ENCODE assay signal across 27 cellular contexts in genomic region chr9:137056739-137057407, GRCh38. TPM values are rescaled to one million over a fixed set of nuclear protein-coding genes. Genes with fewer than 3 reads are reported as not detected.
A peak's percentile ranks its signal among the peaks of the same experiment; 100 is the strongest.
DNase-seq lines count a peak whose midpoint lies in the region; ATAC-seq, FAIRE-seq and TF ChIP-seq lines count a peak whose summit lies in the region.
"Had no signal": no experiment of that assay in that cellular context is flagged by ENCODE, and none has a peak within 500 bp of the region (broad histone marks: within the 10 kb centered on the region; RNA-seq: fewer than 3 reads in every experiment).

No MANE protein-coding gene starts in this region.

- H3K4me1 ChIP-seq in HepG2 (ENCODE audit: insufficient read depth, low read length): peaks cover 57% of the 10 kb centered on the region
- peaks cover 2 to 27% (median 11%) of the 10 kb centered on the region in 4 donors for H3K4me1 ChIP-seq in right lobe of liver
- peaks cover 12 to 48% (median 28%) of the 10 kb centered on the region in 6 donors for H3K4me1 ChIP-seq in spleen
- peaks cover 31 to 56% (median 55%) of the 10 kb centered on the region in 4 donors for H3K4me1 ChIP-seq in esophagus muscularis mucosa

- H4K20me1 ChIP-seq in HepG2 (ENCODE audit: insufficient read depth, low read length): no peaks in the 10 kb centered on the region

- H3K9me3 ChIP-seq in HepG2 (ENCODE audit: low read length): no peaks in the 10 kb centered on the region
- H3K9me3 ChIP-seq in right lobe of liver: no peaks in the 10 kb centered on the region
- no peaks in the 10 kb centered on the region for H3K9me3 ChIP-seq in spleen
- H3K9me3 ChIP-seq in esophagus muscularis mucosa: no peaks in the 10 kb centered on the region
- H3K9me3 ChIP-seq: body of pancreas, right atrium auricular region, upper lobe of right lung had no signal

- no peak for ATAC-seq in HepG2
- ATAC-seq in right lobe of liver: no peak
- peak; percentile 25 for ATAC-seq in left colon
- no peak for ATAC-seq in activated T-cell treated with anti-CD3 and anti-CD28 coated beads, Interleukin-2, amount 50 U/mL, for 72 hours (replicated peaks in 1 of 2)
- ATAC-seq: activated CD8-positive, alpha-beta memory T cell treated with anti-CD3 and anti-CD28 coated beads, Interleukin-2, amount 10 ng/mL, durations not matched to agents 7 days and 5 days; body of pancreas; HCT116; naive thymus-derived CD8-positive, alpha-beta T cell; stimulated activated effector memory CD8-positive, alpha-beta T cell treated with anti-CD3 and anti-CD28 coated beads, Interleukin-12 subunit alpha, Interleukin-12 subunit beta, amount 100 ng/mL, for 72 hours; upper lobe of right lung had no signal

- 46% methylated on average over 14 of the region's 17 CpGs for WGBS in HepG2 (ENCODE audit: low lambda C conversion rate)
- WGBS in right lobe of liver (ENCODE audit: insufficient coverage, low coverage, low lambda C conversion rate, missing lambda C conversion rate): 37% methylated on average over 10 of the region's 17 CpGs
- WGBS in spleen, 5 donors: 80 to 94% (median 89%) methylated on average over 17 of the region's 17 CpGs
- WGBS in esophagus muscularis mucosa: 71% methylated on average over 17 of the region's 17 CpGs

- POLR2A ChIA-PET in HepG2 (lab: Yijun Ruan, JAX): interaction anchor here (1.3 to 4.4 kb wide), 4 partner anchors 10 to 30 kb away, joined by 3 to 55 read pairs (median 21); partner anchors contain the start of genes MAN1B1 and SAPCD2

- no peak overlapping the region for H3K27ac ChIP-seq in HepG2 (ENCODE audit: extremely low read length, insufficient read depth, low read length)
- no peak overlapping the region for H3K27ac ChIP-seq in right lobe of liver
- no peak overlapping the region for H3K27ac ChIP-seq in spleen
- no peak overlapping the region for H3K27ac ChIP-seq in esophagus muscularis mucosa (replicated peaks in 1 of 4)
- H3K27ac ChIP-seq: upper lobe of right lung had no signal

- H3K27me3 Mint-ChIP-seq in activated T-cell treated with anti-CD3 and anti-CD28 coated beads, Interleukin-2, amount 50 U/mL, for 72 hours (ENCODE audit: low read depth): no peaks in the 10 kb centered on the region

- no peaks in the 10 kb centered on the region for H3K4me1 Mint-ChIP-seq in activated T-cell treated with anti-CD3 and anti-CD28 coated beads, Interleukin-2, amount 50 U/mL, for 72 hours (ENCODE audit: low read depth)
- H3K4me1 Mint-ChIP-seq: naive thymus-derived CD8-positive, alpha-beta T cell; stimulated activated effector memory CD8-positive, alpha-beta T cell treated with anti-CD3 and anti-CD28 coated beads, Interleukin-12 subunit alpha, Interleukin-12 subunit beta, amount 100 ng/mL, for 72 hours had no signal

- intact Hi-C loops in HepG2 (cut with micrococcal nuclease; ENCODE audit: unreplicated experiment): no loop called here
- intact Hi-C loops in right lobe of liver (cut with DNase I): no loop called here
- intact Hi-C loops in left colon (cut with DNase I, micrococcal nuclease): no loop called here
- intact Hi-C loops in spleen (cut with DNase I; ENCODE audit: low total_unique reads): no loop called here
- intact Hi-C loops in esophagus muscularis mucosa (cut with DNase I): no loop called here

- H2AFZ ChIP-seq in HepG2 (ENCODE audit: low read length): no peak overlapping the region

- TF ChIP-seq POLR2A in HepG2 (IDR thresholded peaks at IDR 0.05; ENCODE audit: insufficient read depth in 1 of 2, low read depth in 2 of 2, low read length in 2 of 2) (no peak), right lobe of liver (IDR thresholded peaks at IDR 0.05) (no peak), spleen (IDR thresholded peaks at IDR 0.05) (no peak), esophagus muscularis mucosa (IDR thresholded peaks at IDR 0.05; ENCODE audit: low read depth) (no peak)

- TF ChIP-seq EP300 in HepG2 (IDR thresholded peaks at IDR 0.05; ENCODE audit: low read depth in 2 of 2, low read length in 2 of 2): no peak
- no peak for TF ChIP-seq EP300 in HepG2 (CRISPR knock-in tag; IDR thresholded peaks at IDR 0.05; ENCODE audit: borderline replicate concordance)
- TF ChIP-seq EP300 in esophagus muscularis mucosa (IDR thresholded peaks at IDR 0.05): no peak

- no peaks in the 10 kb centered on the region for H3K9me3 Mint-ChIP-seq in activated T-cell treated with anti-CD3 and anti-CD28 coated beads, Interleukin-2, amount 50 U/mL, for 72 hours
- H3K9me3 Mint-ChIP-seq: naive thymus-derived CD8-positive, alpha-beta T cell; stimulated activated effector memory CD8-positive, alpha-beta T cell treated with anti-CD3 and anti-CD28 coated beads, Interleukin-12 subunit alpha, Interleukin-12 subunit beta, amount 100 ng/mL, for 72 hours had no signal

- H3K9ac ChIP-seq in HepG2 (ENCODE audit: insufficient read depth, low read depth, low read length): no peak overlapping the region

- H3K4me3 ChIP-seq in HepG2 (replicated peaks in 1 of 3; ENCODE audit: insufficient read depth in 1 of 3, low read depth in 2 of 3, low read length in 3 of 3) (peak overlapping the region in 1 of 3 experiments; percentile 27; a peak in 2 of 6 replicates), right lobe of liver (no peak overlapping the region), spleen (no peak overlapping the region), esophagus muscularis mucosa (no peak overlapping the region)
- H3K4me3 ChIP-seq: body of pancreas, right atrium auricular region, upper lobe of right lung had no signal

- no peaks in the 10 kb centered on the region for H3K36me3 Mint-ChIP-seq in activated T-cell treated with anti-CD3 and anti-CD28 coated beads, Interleukin-2, amount 50 U/mL, for 72 hours (ENCODE audit: insufficient read depth in 2 of 2)
- H3K36me3 Mint-ChIP-seq: activated CD8-positive, alpha-beta memory T cell treated with anti-CD3 and anti-CD28 coated beads, Interleukin-2, amount 10 ng/mL, durations not matched to agents 7 days and 5 days; naive thymus-derived CD8-positive, alpha-beta T cell; stimulated activated effector memory CD8-positive, alpha-beta T cell treated with anti-CD3 and anti-CD28 coated beads, Interleukin-12 subunit alpha, Interleukin-12 subunit beta, amount 100 ng/mL, for 72 hours had no signal

- H3K79me2 ChIP-seq in HepG2 (ENCODE audit: insufficient read depth, low read length): peaks cover 9% of the 10 kb centered on the region

- H3K36me3 ChIP-seq in HepG2 (replicated peaks in 1 of 2; ENCODE audit: control insufficient read depth in 1 of 2, insufficient read depth in 2 of 2, low read length in 2 of 2) (no peaks in the 10 kb centered on the region), right lobe of liver (no peaks in the 10 kb centered on the region), spleen (no peaks in the 10 kb centered on the region), esophagus muscularis mucosa (no peaks in the 10 kb centered on the region)
- H3K36me3 ChIP-seq: right atrium auricular region, upper lobe of right lung had no signal

- H3K4me2 ChIP-seq in HepG2 (ENCODE audit: low read depth, low read length): peak overlapping the region; percentile 38; the same call in 1 of the 2 replicates

- CTCF ChIA-PET in HepG2 (lab: Yijun Ruan, JAX; ENCODE audit: low intra/inter-chr PET ratio, low total read pairs): no interaction called here

- H3K27me3 ChIP-seq in HepG2 (ENCODE audit: control insufficient read depth in 1 of 2, insufficient read depth in 2 of 2, low read length in 2 of 2): no peaks in the 10 kb centered on the region; a peak in 2 of 5 replicates
- no peaks in the 10 kb centered on the region for H3K27me3 ChIP-seq in right lobe of liver
- H3K27me3 ChIP-seq in spleen (replicated peaks in 1 of 7): peaks cover 5 to 36% (median 28%) of the 10 kb centered on the region in 7 donors
- H3K27me3 ChIP-seq in esophagus muscularis mucosa: peaks cover 7 to 26% (median 18%) of the 10 kb centered on the region in 4 donors
- H3K27me3 ChIP-seq: body of pancreas had no signal

- no peak for FAIRE-seq in HepG2 (lab: Jason Lieb, UNC)
- FAIRE-seq: GM12891, islet of Langerhans had no signal

- TF ChIP-seq CTCF in HepG2 (CRISPR knock-in tag; IDR thresholded peaks at IDR 0.05): no peak
- no peak for TF ChIP-seq CTCF in right lobe of liver (IDR thresholded peaks at IDR 0.05)
- TF ChIP-seq CTCF in spleen (IDR thresholded peaks at IDR 0.05 in 8 of 11, conservative IDR thresholded peaks at IDR 0.05 in 3 of 11): no peak
- no peak for TF ChIP-seq CTCF in esophagus muscularis mucosa (IDR thresholded peaks at IDR 0.05)

- H3K27ac Mint-ChIP-seq in activated T-cell treated with anti-CD3 and anti-CD28 coated beads, Interleukin-2, amount 50 U/mL, for 72 hours: no peak overlapping the region
- H3K27ac Mint-ChIP-seq: activated CD8-positive, alpha-beta memory T cell treated with anti-CD3 and anti-CD28 coated beads, Interleukin-2, amount 10 ng/mL, durations not matched to agents 7 days and 5 days; naive thymus-derived CD8-positive, alpha-beta T cell; stimulated activated effector memory CD8-positive, alpha-beta T cell treated with anti-CD3 and anti-CD28 coated beads, Interleukin-12 subunit alpha, Interleukin-12 subunit beta, amount 100 ng/mL, for 72 hours had no signal

- BruUV-seq in HepG2 (replicated peaks; lab: Mats Ljungman, UMichigan): no TSS peak

- peak; percentile 49 for DNase-seq in HepG2 (ENCODE audit: low spot score)
- no peak for DNase-seq in right lobe of liver
- DNase-seq in NCI-H345 treated with DMSO at 0.1 percent for 48 hours (lab: John Stamatoyannopoulos, UW; ENCODE audit: unreplicated experiment): peak; percentile 74
- DNase-seq in left colon: peak in 1 of 2 donors; percentile 51
- no peak for DNase-seq in spleen
- no peak for DNase-seq in activated T-cell treated with anti-CD3 and anti-CD28 coated beads, Interleukin-2, amount 50 U/mL, for 72 hours
- DNase-seq in esophagus muscularis mucosa (ENCODE audit: extremely low spot score): no peak
- DNase-seq: activated CD4-positive, CD25-positive, alpha-beta regulatory T cell; activated CD8-positive, alpha-beta memory T cell treated with anti-CD3 and anti-CD28 coated beads, Interleukin-2, amount 10 ng/mL, durations not matched to agents 7 days and 5 days; activated naive CD4-positive, alpha-beta T cell treated with Interleukin-2 at 50 U/mL for 16 hours; body of pancreas; C1 segment of cervical spinal cord; Calu3; EL; KG1; left ventricle myocardium superior; naive thymus-derived CD8-positive, alpha-beta T cell; stimulated activated CD4-positive, alpha-beta T cell treated with anti-CD3 and anti-CD28 coated beads, Interleukin-12 subunit alpha, Interleukin-12 subunit beta, amount 100 ng/mL, for 4 hours; stimulated activated CD4-positive, alpha-beta T cell treated with anti-CD3 and anti-CD28 coated beads, Interleukin-4, amount 100 ng/mL, for 24 hours; T-helper 1 cell; upper lobe of right lung had no signal

- no peak for TF ChIP-seq RAD21 in HepG2 (CRISPR knock-in tag; IDR thresholded peaks at IDR 0.05)

- in situ Hi-C loops in HepG2 (cut with HindIII; ENCODE audit: extremely low pct_ligation_motif_present, low pct_unique_long_range_greater_than_20kb): no loop called here

- no peak overlapping the region for H3K4me3 Mint-ChIP-seq in activated T-cell treated with anti-CD3 and anti-CD28 coated beads, Interleukin-2, amount 50 U/mL, for 72 hours
- H3K4me3 Mint-ChIP-seq: activated CD8-positive, alpha-beta memory T cell treated with anti-CD3 and anti-CD28 coated beads, Interleukin-2, amount 10 ng/mL, durations not matched to agents 7 days and 5 days; stimulated activated effector memory CD8-positive, alpha-beta T cell treated with anti-CD3 and anti-CD28 coated beads, Interleukin-12 subunit alpha, Interleukin-12 subunit beta, amount 100 ng/mL, for 72 hours had no signal

RNA-seq across cellular contexts. Expression of gene ENTPD2, which starts 3.0 kb away (rescaled TPM):
- total RNA-seq in HepG2 (2016; rRNA removed; fragmentation: Illumina TruSeq; extraction: Trizol) (0.87 and 0.95 TPM in 2 replicates), right lobe of liver (1 to 10 TPM in 2 of 6 experiments, under 1 TPM in 4; 0.50 to 2.1 (median 0.80) TPM), left colon (10 to 100 TPM; 25.0 to 26.3 TPM), spleen (under 1 TPM in 2 of 7 donors, not detected in 5; 0.32 to 0.40 TPM), esophagus muscularis mucosa (1 to 10 TPM in 2 of 4 donors, under 1 TPM in 2; 0.42 to 1.2 (median 1.0) TPM)
- 0.61 and 0.88 TPM in 2 replicates for total RNA-seq in HepG2 (2016; cell fraction: cytosol; rRNA removed; fragmentation: Illumina TruSeq; extraction: Trizol; ENCODE audit: low read depth)
- 0.74 and 0.82 TPM in 2 replicates for total RNA-seq in HepG2 (2016; cell fraction: insoluble cytoplasmic fraction; rRNA removed; fragmentation: Illumina TruSeq; extraction: Trizol)
- total RNA-seq in HepG2 (2016; cell fraction: membrane; rRNA removed; fragmentation: Illumina TruSeq; extraction: Trizol): 0.69 and 0.71 TPM in 2 replicates
- 3.4 and 3.6 TPM in 2 replicates for total RNA-seq in HepG2 (2016; cell fraction: nucleus; rRNA removed; fragmentation: Illumina TruSeq; extraction: Trizol)
- polyA plus RNA-seq in HepG2 (2011; rRNA removed) (3.2 and 4.1 TPM in 2 replicates), spleen (under 1 TPM in 2 of 3 donors, not detected in 1; 0.11 to 0.58 TPM)
- polyA plus RNA-seq in HepG2 (2011; cell fraction: cytosol; rRNA removed): 2.1 and 3.2 TPM in 2 replicates
- polyA plus RNA-seq in HepG2 (2011; cell fraction: nucleus; rRNA removed): 41.8 and 49.4 TPM in 2 replicates
- polyA plus RNA-seq in HepG2 (2012): 21.3 and 23.9 TPM in 2 replicates
- 1.5 and 1.8 TPM in 2 replicates for polyA plus RNA-seq in HepG2 (2016; cell fraction: cytosol; fragmentation: Illumina TruSeq; extraction: Trizol; ENCODE audit: low read depth)
- 2.3 and 2.8 TPM in 2 replicates for polyA plus RNA-seq in HepG2 (2016; cell fraction: insoluble cytoplasmic fraction; fragmentation: Illumina TruSeq; extraction: Trizol; ENCODE audit: low read depth)
- 2.2 and 2.6 TPM in 2 replicates for polyA plus RNA-seq in HepG2 (2016; cell fraction: membrane; fragmentation: Illumina TruSeq; extraction: Trizol; ENCODE audit: low read depth)
- 12.9 and 17.3 TPM in 2 replicates for polyA plus RNA-seq in HepG2 (2016; cell fraction: nucleus; fragmentation: Illumina TruSeq; extraction: Trizol; ENCODE audit: insufficient read depth, low read depth)
- polyA minus RNA-seq in HepG2 (2011; rRNA and poly(A)+ RNA removed; ENCODE audit: low replicate concordance): 8.8 TPM in 1 of 2 replicates, not detected in the other
- 9.0 and 9.2 TPM in 2 replicates for polyA minus RNA-seq in HepG2 (2011; cell fraction: cytosol; rRNA and poly(A)+ RNA removed)
- 5.5 and 6.4 TPM in 2 replicates for polyA minus RNA-seq in HepG2 (2011; cell fraction: nucleus; rRNA and poly(A)+ RNA removed)
- under 1 TPM; 0.28 to 0.48 TPM for total RNA-seq in activated T-cell treated with anti-CD3 and anti-CD28 coated beads, Interleukin-2, amount 50 U/mL, for 72 hours
- total RNA-seq: activated CD8-positive, alpha-beta memory T cell treated with anti-CD3 and anti-CD28 coated beads, Interleukin-2, amount 10 ng/mL, durations not matched to agents 7 days and 5 days; naive thymus-derived CD8-positive, alpha-beta T cell; subcutaneous adipose tissue had no signal
- polyA plus RNA-seq: naive thymus-derived CD8-positive, alpha-beta T cell had no signal

RNA-seq across cellular contexts. Expression of gene NPDC1, which starts 10.9 kb away (rescaled TPM):
- total RNA-seq in HepG2 (2016; rRNA removed; fragmentation: Illumina TruSeq; extraction: Trizol) (0.63 and 0.84 TPM in 2 replicates), right lobe of liver (10 to 100 TPM in 5 of 6 experiments, 1 to 10 TPM in 1; 9.3 to 14.9 (median 12.2) TPM), left colon (100 to 1,000 TPM; 170 to 204 TPM), spleen (100 to 1,000 TPM in 5 of 7 donors, 10 to 100 TPM in 2; 86.3 to 197 (median 111) TPM), esophagus muscularis mucosa (100 to 1,000 TPM in 2 of 4 donors, 10 to 100 TPM in 2; 45.3 to 119 (median 91.5) TPM)
- 1.2 TPM in 1 of 2 replicates, not detected in the other for total RNA-seq in HepG2 (2016; cell fraction: cytosol; rRNA removed; fragmentation: Illumina TruSeq; extraction: Trizol; ENCODE audit: low read depth)
- total RNA-seq in HepG2 (2016; cell fraction: insoluble cytoplasmic fraction; rRNA removed; fragmentation: Illumina TruSeq; extraction: Trizol): 0.65 and 1.7 TPM in 2 replicates
- total RNA-seq in HepG2 (2016; cell fraction: membrane; rRNA removed; fragmentation: Illumina TruSeq; extraction: Trizol): 0.59 and 0.79 TPM in 2 replicates
- total RNA-seq in HepG2 (2016; cell fraction: nucleus; rRNA removed; fragmentation: Illumina TruSeq; extraction: Trizol): 2.7 and 4.8 TPM in 2 replicates
- polyA plus RNA-seq in HepG2 (2011; rRNA removed) (5.4 and 7.0 TPM in 2 replicates), spleen (100 to 1,000 TPM; 104 to 358 (median 256) TPM)
- polyA plus RNA-seq in HepG2 (2011; cell fraction: cytosol; rRNA removed): 1.7 and 3.4 TPM in 2 replicates
- polyA plus RNA-seq in HepG2 (2011; cell fraction: nucleus; rRNA removed): 93.3 and 114 TPM in 2 replicates
- 4.5 and 8.4 TPM in 2 replicates for polyA plus RNA-seq in HepG2 (2012)
- polyA plus RNA-seq in HepG2 (2016; cell fraction: cytosol; fragmentation: Illumina TruSeq; extraction: Trizol; ENCODE audit: low read depth): 1.00 and 1.1 TPM in 2 replicates
- polyA plus RNA-seq in HepG2 (2016; cell fraction: insoluble cytoplasmic fraction; fragmentation: Illumina TruSeq; extraction: Trizol; ENCODE audit: low read depth): 0.67 and 1.8 TPM in 2 replicates
- 1.1 and 1.5 TPM in 2 replicates for polyA plus RNA-seq in HepG2 (2016; cell fraction: membrane; fragmentation: Illumina TruSeq; extraction: Trizol; ENCODE audit: low read depth)
- 9.8 and 12.2 TPM in 2 replicates for polyA plus RNA-seq in HepG2 (2016; cell fraction: nucleus; fragmentation: Illumina TruSeq; extraction: Trizol; ENCODE audit: insufficient read depth, low read depth)
- polyA minus RNA-seq in HepG2 (2011; rRNA and poly(A)+ RNA removed; ENCODE audit: low replicate concordance): 1.9 and 12.5 TPM in 2 replicates
- polyA minus RNA-seq in HepG2 (2011; cell fraction: cytosol; rRNA and poly(A)+ RNA removed): 2.9 and 3.0 TPM in 2 replicates
- polyA minus RNA-seq in HepG2 (2011; cell fraction: nucleus; rRNA and poly(A)+ RNA removed): 3.9 and 4.2 TPM in 2 replicates
- 10 to 100 TPM; 27.2 to 28.7 TPM for total RNA-seq in activated T-cell treated with anti-CD3 and anti-CD28 coated beads, Interleukin-2, amount 50 U/mL, for 72 hours

RNA-seq across cellular contexts. Expression of gene SAPCD2, which starts 13.5 kb away (rescaled TPM):
- 35.9 and 42.8 TPM in 2 replicates for total RNA-seq in HepG2 (2016; rRNA removed; fragmentation: Illumina TruSeq; extraction: Trizol)
- total RNA-seq in HepG2 (2016; cell fraction: cytosol; rRNA removed; fragmentation: Illumina TruSeq; extraction: Trizol; ENCODE audit: low read depth): 7.0 and 7.1 TPM in 2 replicates
- 34.9 and 42.2 TPM in 2 replicates for total RNA-seq in HepG2 (2016; cell fraction: insoluble cytoplasmic fraction; rRNA removed; fragmentation: Illumina TruSeq; extraction: Trizol)
- 29.9 and 31.6 TPM in 2 replicates for total RNA-seq in HepG2 (2016; cell fraction: membrane; rRNA removed; fragmentation: Illumina TruSeq; extraction: Trizol)
- 23.7 and 28.1 TPM in 2 replicates for total RNA-seq in HepG2 (2016; cell fraction: nucleus; rRNA removed; fragmentation: Illumina TruSeq; extraction: Trizol)
- polyA plus RNA-seq in HepG2 (2011; rRNA removed): 18.7 and 21.9 TPM in 2 replicates
- polyA plus RNA-seq in HepG2 (2011; cell fraction: cytosol; rRNA removed): 16.4 and 40.1 TPM in 2 replicates
- polyA plus RNA-seq in HepG2 (2011; cell fraction: nucleus; rRNA removed): 28.3 and 52.1 TPM in 2 replicates
- polyA plus RNA-seq in HepG2 (2012): 12.0 and 19.0 TPM in 2 replicates
- 6.8 and 7.6 TPM in 2 replicates for polyA plus RNA-seq in HepG2 (2016; cell fraction: cytosol; fragmentation: Illumina TruSeq; extraction: Trizol; ENCODE audit: low read depth)
- polyA plus RNA-seq in HepG2 (2016; cell fraction: insoluble cytoplasmic fraction; fragmentation: Illumina TruSeq; extraction: Trizol; ENCODE audit: low read depth): 33.9 and 39.2 TPM in 2 replicates
- 23.3 and 27.0 TPM in 2 replicates for polyA plus RNA-seq in HepG2 (2016; cell fraction: membrane; fragmentation: Illumina TruSeq; extraction: Trizol; ENCODE audit: low read depth)
- 44.9 and 46.9 TPM in 2 replicates for polyA plus RNA-seq in HepG2 (2016; cell fraction: nucleus; fragmentation: Illumina TruSeq; extraction: Trizol; ENCODE audit: insufficient read depth, low read depth)
- polyA minus RNA-seq in HepG2 (2011; rRNA and poly(A)+ RNA removed; ENCODE audit: low replicate concordance): 38.7 and 55.4 TPM in 2 replicates
- 18.6 and 32.8 TPM in 2 replicates for polyA minus RNA-seq in HepG2 (2011; cell fraction: cytosol; rRNA and poly(A)+ RNA removed)
- 7.3 and 8.6 TPM in 2 replicates for polyA minus RNA-seq in HepG2 (2011; cell fraction: nucleus; rRNA and poly(A)+ RNA removed)
- total RNA-seq in right lobe of liver: under 1 TPM in 5 of 6 experiments, not detected in 1; 0.05 to 0.43 (median 0.22) TPM
- total RNA-seq in left colon: 10 to 100 TPM; 10.3 to 16.8 TPM
- total RNA-seq in spleen: 1 to 10 TPM; 2.1 to 6.5 (median 3.0) TPM
- 1 to 10 TPM in 2 of 3 donors, under 1 TPM in 1; 0.76 to 2.5 (median 2.4) TPM for polyA plus RNA-seq in spleen
- total RNA-seq in activated T-cell treated with anti-CD3 and anti-CD28 coated beads, Interleukin-2, amount 50 U/mL, for 72 hours: 1 to 10 TPM; 6.6 to 8.4 TPM
- total RNA-seq in esophagus muscularis mucosa: under 1 TPM in 3 of 4 donors, not detected in 1; 0.17 to 0.40 (median 0.26) TPM

RNA-seq across cellular contexts. Expression of gene UAP1L1, which starts 20.4 kb away (rescaled TPM):
- total RNA-seq in HepG2 (2016; rRNA removed; fragmentation: Illumina TruSeq; extraction: Trizol) (6.2 and 6.4 TPM in 2 replicates), right lobe of liver (1 to 10 TPM; 1.3 to 4.9 (median 1.9) TPM), left colon (10 to 100 TPM; 13.0 to 18.2 TPM), spleen (10 to 100 TPM; 19.5 to 35.9 (median 28.6) TPM), esophagus muscularis mucosa (1 to 10 TPM; 3.6 to 5.8 (median 5.0) TPM)
- 1.7 and 1.8 TPM in 2 replicates for total RNA-seq in HepG2 (2016; cell fraction: cytosol; rRNA removed; fragmentation: Illumina TruSeq; extraction: Trizol; ENCODE audit: low read depth)
- 4.5 and 6.7 TPM in 2 replicates for total RNA-seq in HepG2 (2016; cell fraction: insoluble cytoplasmic fraction; rRNA removed; fragmentation: Illumina TruSeq; extraction: Trizol)
- 3.0 and 3.1 TPM in 2 replicates for total RNA-seq in HepG2 (2016; cell fraction: membrane; rRNA removed; fragmentation: Illumina TruSeq; extraction: Trizol)
- 4.9 and 5.4 TPM in 2 replicates for total RNA-seq in HepG2 (2016; cell fraction: nucleus; rRNA removed; fragmentation: Illumina TruSeq; extraction: Trizol)
- polyA plus RNA-seq in HepG2 (2011; rRNA removed) (5.4 and 6.0 TPM in 2 replicates), spleen (10 to 100 TPM; 12.5 to 29.7 (median 24.6) TPM)
- 3.8 and 4.1 TPM in 2 replicates for polyA plus RNA-seq in HepG2 (2011; cell fraction: cytosol; rRNA removed)
- 43.5 and 57.7 TPM in 2 replicates for polyA plus RNA-seq in HepG2 (2011; cell fraction: nucleus; rRNA removed)
- polyA plus RNA-seq in HepG2 (2012): 4.9 and 5.0 TPM in 2 replicates
- 1.1 and 1.2 TPM in 2 replicates for polyA plus RNA-seq in HepG2 (2016; cell fraction: cytosol; fragmentation: Illumina TruSeq; extraction: Trizol; ENCODE audit: low read depth)
- 6.4 and 8.8 TPM in 2 replicates for polyA plus RNA-seq in HepG2 (2016; cell fraction: insoluble cytoplasmic fraction; fragmentation: Illumina TruSeq; extraction: Trizol; ENCODE audit: low read depth)
- polyA plus RNA-seq in HepG2 (2016; cell fraction: membrane; fragmentation: Illumina TruSeq; extraction: Trizol; ENCODE audit: low read depth): 3.0 and 3.6 TPM in 2 replicates
- 22.7 and 23.1 TPM in 2 replicates for polyA plus RNA-seq in HepG2 (2016; cell fraction: nucleus; fragmentation: Illumina TruSeq; extraction: Trizol; ENCODE audit: insufficient read depth, low read depth)
- 2.2 and 5.1 TPM in 2 replicates for polyA minus RNA-seq in HepG2 (2011; rRNA and poly(A)+ RNA removed; ENCODE audit: low replicate concordance)
- polyA minus RNA-seq in HepG2 (2011; cell fraction: cytosol; rRNA and poly(A)+ RNA removed): 3.0 and 3.2 TPM in 2 replicates
- polyA minus RNA-seq in HepG2 (2011; cell fraction: nucleus; rRNA and poly(A)+ RNA removed): 5.6 and 7.1 TPM in 2 replicates
- total RNA-seq in activated T-cell treated with anti-CD3 and anti-CD28 coated beads, Interleukin-2, amount 50 U/mL, for 72 hours: 10 to 100 TPM; 13.6 to 14.3 TPM

RNA-seq across cellular contexts. Expression of gene FUT7, which starts 25.0 kb away (rescaled TPM):
- total RNA-seq in HepG2 (2016; rRNA removed; fragmentation: Illumina TruSeq; extraction: Trizol) (not detected in 2 replicates), right lobe of liver (under 1 TPM in 2 of 6 experiments, not detected in 4; 0.12 to 0.13 TPM), left colon (not detected), spleen (10 to 100 TPM in 2 of 7 donors, 1 to 10 TPM in 5; 5.5 to 14.9 (median 6.7) TPM), esophagus muscularis mucosa (under 1 TPM in 2 of 4 donors, not detected in 2; 0.32 to 0.83 TPM)
- total RNA-seq in HepG2 (2016; cell fraction: cytosol; rRNA removed; fragmentation: Illumina TruSeq; extraction: Trizol; ENCODE audit: low read depth): not detected in 2 replicates
- not detected in 2 replicates for total RNA-seq in HepG2 (2016; cell fraction: insoluble cytoplasmic fraction; rRNA removed; fragmentation: Illumina TruSeq; extraction: Trizol)
- not detected in 2 replicates for total RNA-seq in HepG2 (2016; cell fraction: membrane; rRNA removed; fragmentation: Illumina TruSeq; extraction: Trizol)
- not detected in 2 replicates for total RNA-seq in HepG2 (2016; cell fraction: nucleus; rRNA removed; fragmentation: Illumina TruSeq; extraction: Trizol)
- polyA plus RNA-seq in HepG2 (2011; rRNA removed) (0.05 TPM in 1 of 2 replicates, not detected in the other), spleen (1 to 10 TPM; 4.0 to 6.9 (median 4.8) TPM)
- polyA plus RNA-seq in HepG2 (2011; cell fraction: cytosol; rRNA removed): 0.05 TPM in 1 of 2 replicates, not detected in the other
- not detected in 2 replicates for polyA plus RNA-seq in HepG2 (2011; cell fraction: nucleus; rRNA removed)
- not detected in 2 replicates for polyA plus RNA-seq in HepG2 (2012)
- not detected in 2 replicates for polyA plus RNA-seq in HepG2 (2016; cell fraction: cytosol; fragmentation: Illumina TruSeq; extraction: Trizol; ENCODE audit: low read depth)
- not detected in 2 replicates for polyA plus RNA-seq in HepG2 (2016; cell fraction: insoluble cytoplasmic fraction; fragmentation: Illumina TruSeq; extraction: Trizol; ENCODE audit: low read depth)
- polyA plus RNA-seq in HepG2 (2016; cell fraction: membrane; fragmentation: Illumina TruSeq; extraction: Trizol; ENCODE audit: low read depth): not detected in 2 replicates
- polyA plus RNA-seq in HepG2 (2016; cell fraction: nucleus; fragmentation: Illumina TruSeq; extraction: Trizol; ENCODE audit: insufficient read depth, low read depth): not detected in 2 replicates
- 0.07 TPM in 1 of 2 replicates, not detected in the other for polyA minus RNA-seq in HepG2 (2011; rRNA and poly(A)+ RNA removed; ENCODE audit: low replicate concordance)
- polyA minus RNA-seq in HepG2 (2011; cell fraction: cytosol; rRNA and poly(A)+ RNA removed): not detected in 2 replicates
- not detected in 2 replicates for polyA minus RNA-seq in HepG2 (2011; cell fraction: nucleus; rRNA and poly(A)+ RNA removed)
- total RNA-seq in activated T-cell treated with anti-CD3 and anti-CD28 coated beads, Interleukin-2, amount 50 U/mL, for 72 hours: 1 to 10 TPM; 1.6 to 1.8 TPM
- total RNA-seq: body of pancreas, Calu3 had no signal

Comparison
In these comparisons a context has a peak if more than half of its experiments do, and no peak if none do; other contexts are left out.
1. DNase-seq: peak in HepG2 (single experiment) and NCI-H345 treated with DMSO at 0.1 percent for 48 hours (single experiment); none in right lobe of liver (0 of 3), spleen (single experiment), activated T-cell treated with anti-CD3 and anti-CD28 coated beads, Interleukin-2, amount 50 U/mL, for 72 hours (0 of 2) and esophagus muscularis mucosa (single experiment).
2. RNA of gene ENTPD2, which starts 3.0 kb away (total RNA-seq): 25.0 to 26.3 TPM in left colon; 0.42 to 1.2 TPM in esophagus muscularis mucosa, 0.61 to 3.6 TPM in HepG2, 0.50 to 2.1 TPM in right lobe of liver, 0.28 to 0.48 TPM in activated T-cell treated with anti-CD3 and anti-CD28 coated beads, Interleukin-2, amount 50 U/mL, for 72 hours and 0.32 to 0.40 TPM in spleen; every median in the first group is over 4 times any median in the second.